8 cellular contexts compared by ENCODE assay signal in the genomic region with DNA sequence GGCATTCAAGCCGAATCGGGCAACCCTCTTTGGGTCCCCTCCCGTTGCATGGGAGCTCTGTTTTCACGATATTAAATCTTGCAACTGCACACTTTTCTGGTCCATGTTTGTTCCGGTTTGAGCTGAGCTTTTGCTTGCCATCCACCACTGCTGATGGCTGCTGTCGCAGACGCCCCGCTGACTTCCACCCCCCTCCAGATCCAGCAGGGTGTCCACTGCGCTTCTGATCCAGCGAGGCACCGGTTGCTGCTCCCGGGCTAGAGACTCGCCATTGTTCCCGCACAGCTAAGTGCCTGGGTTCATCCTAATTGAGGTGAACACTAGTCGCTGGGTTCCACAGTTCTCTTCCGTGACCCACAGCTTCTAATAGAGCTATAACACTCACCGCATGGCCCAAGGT. TPM values are rescaled to one million over a fixed set of nuclear protein-coding genes. Genes with fewer than 3 reads are reported as not detected.
DNase-seq lines count a peak whose midpoint lies in the region; ATAC-seq and TF ChIP-seq lines count a peak whose summit lies in the region.

No MANE protein-coding gene starts in this region.

- no peaks in the 10 kb centered on the region for H3K27me3 ChIP-seq in right lobe of liver
- H3K27me3 ChIP-seq in tibial nerve: no peaks in the 10 kb centered on the region

- ATAC-seq in activated T-cell treated with anti-CD3 and anti-CD28 coated beads, Interleukin-2, amount 50 U/mL, for 4 hours: no peak
- ATAC-seq in right lobe of liver (no peak), HG02885 (IDR thresholded peaks at IDR 0.05; ENCODE audit: poor library complexity, unreplicated experiment) (no peak), GM18498 (IDR thresholded peaks at IDR 0.05; ENCODE audit: unreplicated experiment) (no peak)

- no peak for TF ChIP-seq CTCF in right lobe of liver (IDR thresholded peaks at IDR 0.05)
- TF ChIP-seq CTCF in tibial nerve (IDR thresholded peaks at IDR 0.05): no peak

- peaks cover 23% of the 10 kb centered on the region for H3K4me1 Mint-ChIP-seq in activated T-cell treated with anti-CD3 and anti-CD28 coated beads, Interleukin-2, amount 50 U/mL, for 4 hours (ENCODE audit: low read depth)
- peaks cover 24% of the 10 kb centered on the region for H3K4me1 Mint-ChIP-seq in activated naive CD8-positive, alpha-beta T cell treated with anti-CD3 and anti-CD28 coated beads for 36 hours

- H3K9me3 ChIP-seq in right lobe of liver: no peaks in the 10 kb centered on the region
- no peaks in the 10 kb centered on the region for H3K9me3 ChIP-seq in tibial nerve

- peaks cover 5% of the 10 kb centered on the region for H3K36me3 Mint-ChIP-seq in activated T-cell treated with anti-CD3 and anti-CD28 coated beads, Interleukin-2, amount 50 U/mL, for 4 hours (ENCODE audit: insufficient read depth)
- H3K36me3 Mint-ChIP-seq in activated naive CD8-positive, alpha-beta T cell treated with anti-CD3 and anti-CD28 coated beads for 36 hours: no peaks in the 10 kb centered on the region

- H3K36me3 ChIP-seq in right lobe of liver (no peaks in the 10 kb centered on the region), tibial nerve (peaks cover 0 to 16% (median 0%) of the 10 kb centered on the region in 3 donors)

- H3K4me3 ChIP-seq in right lobe of liver (peak overlapping the region; percentile 71 to 95 (median 89)), tibial nerve (peak overlapping the region; percentile 69 to 99 (median 94))

- H3K27ac ChIP-seq in right lobe of liver (no peak overlapping the region), tibial nerve (no peak overlapping the region)

- H3K27ac Mint-ChIP-seq in activated naive CD8-positive, alpha-beta T cell treated with anti-CD3 and anti-CD28 coated beads for 36 hours: no peak overlapping the region

- H3K9me3 Mint-ChIP-seq in activated T-cell treated with anti-CD3 and anti-CD28 coated beads, Interleukin-2, amount 50 U/mL, for 4 hours: no peaks in the 10 kb centered on the region
- H3K9me3 Mint-ChIP-seq in activated naive CD8-positive, alpha-beta T cell treated with anti-CD3 and anti-CD28 coated beads for 36 hours: no peaks in the 10 kb centered on the region

- no peaks in the 10 kb centered on the region for H3K27me3 Mint-ChIP-seq in activated T-cell treated with anti-CD3 and anti-CD28 coated beads, Interleukin-2, amount 50 U/mL, for 4 hours (ENCODE audit: low read depth)
- H3K27me3 Mint-ChIP-seq in activated naive CD8-positive, alpha-beta T cell treated with anti-CD3 and anti-CD28 coated beads for 36 hours: no peaks in the 10 kb centered on the region

- peak overlapping the region; percentile 93 for H3K4me3 Mint-ChIP-seq in activated T-cell treated with anti-CD3 and anti-CD28 coated beads, Interleukin-2, amount 50 U/mL, for 4 hours
- H3K4me3 Mint-ChIP-seq in activated naive CD8-positive, alpha-beta T cell treated with anti-CD3 and anti-CD28 coated beads for 36 hours: peak overlapping the region; percentile 95

- no peak for TF ChIP-seq EP300 in tibial nerve (IDR thresholded peaks at IDR 0.05)

- no peak for DNase-seq in activated T-cell treated with anti-CD3 and anti-CD28 coated beads, Interleukin-2, amount 50 U/mL, for 4 hours
- DNase-seq in activated T-cell treated with anti-CD3 and anti-CD28 coated beads for 4 hours: no peak
- DNase-seq in activated naive CD8-positive, alpha-beta T cell treated with anti-CD3 and anti-CD28 coated beads for 36 hours: no peak
- DNase-seq in right lobe of liver: no peak
- DNase-seq in tibial nerve (ENCODE audit: low spot score in 2 of 2): no peak
- DNase-seq in activated gamma-delta T cell (lab: John Stamatoyannopoulos, UW): no peak

- H3K4me1 ChIP-seq in right lobe of liver (peaks cover 0 to 30% (median 10%) of the 10 kb centered on the region in 4 donors), tibial nerve (peaks cover 0 to 31% (median 19%) of the 10 kb centered on the region in 4 donors)

- 77% methylated on average over 17 of the region's 17 CpGs for WGBS in right lobe of liver (ENCODE audit: insufficient coverage, low coverage, low lambda C conversion rate, missing lambda C conversion rate)
- WGBS in tibial nerve, 2 donors: 78 to 80% methylated on average over 17 of the region's 17 CpGs

- intact Hi-C loops in right lobe of liver (cut with DNase I): no loop called here

- TF ChIP-seq POLR2A in right lobe of liver (IDR thresholded peaks at IDR 0.05) (no peak), tibial nerve (IDR thresholded peaks at IDR 0.05) (no peak)

RNA-seq across cellular contexts. Expression of gene ACOX3, which starts 13.3 kb away (rescaled TPM):
- 10 to 100 TPM; 20.1 to 35.8 (median 20.6) TPM for total RNA-seq in activated T-cell treated with anti-CD3 and anti-CD28 coated beads, Interleukin-2, amount 50 U/mL, for 4 hours
- 10 to 100 TPM; 13.9 to 16.4 TPM for total RNA-seq in activated naive CD8-positive, alpha-beta T cell treated with anti-CD3 and anti-CD28 coated beads for 36 hours
- total RNA-seq in right lobe of liver (10 to 100 TPM; 18.5 to 36.9 (median 21.9) TPM), tibial nerve (10 to 100 TPM; 17.3 to 36.0 (median 24.5) TPM)

RNA-seq across cellular contexts. Expression of gene TRMT44, which starts 13.3 kb away (rescaled TPM):
- 10 to 100 TPM; 35.7 to 41.5 (median 41.0) TPM for total RNA-seq in activated T-cell treated with anti-CD3 and anti-CD28 coated beads, Interleukin-2, amount 50 U/mL, for 4 hours
- 10 to 100 TPM; 21.9 to 26.6 TPM for total RNA-seq in activated naive CD8-positive, alpha-beta T cell treated with anti-CD3 and anti-CD28 coated beads for 36 hours
- 10 to 100 TPM in 3 of 6 experiments, 1 to 10 TPM in 3; 8.8 to 10.6 (median 9.6) TPM for total RNA-seq in right lobe of liver
- 10 to 100 TPM; 24.5 to 71.4 (median 52.9) TPM for total RNA-seq in tibial nerve
